Comparison of ENCODE assay signal across 18 cellular contexts in genomic region chr7:31950101-31950755, GRCh38.
DNase-seq lines count a peak whose midpoint lies in the region; ATAC-seq and TF ChIP-seq lines count a peak whose summit lies in the region.
"Had no signal": no experiment of that assay in that cellular context is flagged by ENCODE, and none has a peak within 500 bp of the region (broad histone marks: within the 10 kb centered on the region; RNA-seq: fewer than 3 reads in every experiment).

No MANE protein-coding gene starts in this region.

- intact Hi-C loops in left colon (cut with DNase I, micrococcal nuclease) = no loop called here

- H3K36me3 ChIP-seq in GM06990 (ENCODE audit: control insufficient read depth, insufficient read depth, low read length) = no peaks in the 10 kb centered on the region
- H3K36me3 ChIP-seq: left ventricle myocardium inferior, ovary, tibial artery had no signal

- H3K27ac ChIP-seq in coronary artery = no peak overlapping the region
- H3K27ac ChIP-seq: left ventricle myocardium inferior, ovary, PC-9, tibial artery had no signal

- peak; percentile 35 for DNase-seq in GM06990 (ENCODE audit: extremely low read depth, insufficient read length)
- DNase-seq in amniotic epithelial cell (ENCODE audit: low read depth) = peak; percentile 47
- DNase-seq in kidney tubule cell (ENCODE audit: low spot score) = peak; percentile 22
- no peak for DNase-seq in left colon
- no peak for DNase-seq in superior temporal gyrus (ENCODE audit: extremely low spot score)
- no peak for DNase-seq in coronary artery (ENCODE audit: low spot score)
- DNase-seq in activated CD4-positive, alpha-beta T cell treated with anti-CD3 and anti-CD28 coated beads, Interleukin-2, amount 50 U/mL, for 1 hour = no peak
- DNase-seq: activated CD4-positive, CD25-positive, alpha-beta regulatory T cell; activated CD8-positive, alpha-beta memory T cell treated with anti-CD3 and anti-CD28 coated beads, Interleukin-2, amount 10 ng/mL, durations not matched to agents 7 days and 5 days; DMS79 treated with DMSO at 0.1 percent for 48 hours; hippocampal formation; left ventricle myocardium inferior; NCI-H2029; NCI-H510A treated with DMSO at 0.1 percent for 48 hours; ovary; tibial artery had no signal

- no peak for TF ChIP-seq CTCF in GM06990 (IDR thresholded peaks at IDR 0.05; ENCODE audit: insufficient read depth, low read length, poor library complexity, severe bottlenecking)
- TF ChIP-seq CTCF in coronary artery (IDR thresholded peaks at IDR 0.05) = no peak

- H3K4me3 ChIP-seq in GM06990 (replicated peaks; ENCODE audit: low read depth, low read length) (no peak overlapping the region), coronary artery (no peak overlapping the region)
- H3K4me3 ChIP-seq: left ventricle myocardium inferior, ovary, PC-9, tibial artery had no signal

- ATAC-seq in HG02938 (IDR thresholded peaks at IDR 0.05; ENCODE audit: unreplicated experiment) (peak; percentile 49), left colon (no peak)
- ATAC-seq: activated CD8-positive, alpha-beta memory T cell treated with anti-CD3 and anti-CD28 coated beads, Interleukin-2, amount 10 ng/mL, durations not matched to agents 7 days and 5 days had no signal

- no peaks in the 10 kb centered on the region for H3K27me3 ChIP-seq in GM06990 (replicated peaks; ENCODE audit: control insufficient read depth, insufficient read depth, low read length)
- H3K27me3 ChIP-seq: ovary, tibial artery had no signal

Comparison
In these comparisons a context has a peak if more than half of its experiments do, and no peak if none do; other contexts are left out.
1. DNase-seq: peak in GM06990 (single experiment), amniotic epithelial cell (single experiment) and kidney tubule cell (single experiment); none in left colon (0 of 2), superior temporal gyrus (single experiment), coronary artery (single experiment) and activated CD4-positive, alpha-beta T cell treated with anti-CD3 and anti-CD28 coated beads, Interleukin-2, amount 50 U/mL, for 1 hour (single experiment).